8 cellular contexts compared by ENCODE assay signal in genomic region chr6:53347921-53348435, GRCh38. TPM values are rescaled to one million over a fixed set of nuclear protein-coding genes. Genes with fewer than 3 reads are reported as not detected.
DNase-seq lines count a peak whose midpoint lies in the region; TF ChIP-seq lines count a peak whose summit lies in the region.

No MANE protein-coding gene starts in this region.

- no peaks in the 10 kb centered on the region for H3K9me3 Mint-ChIP-seq in CD8-positive, alpha-beta memory T cell

- H3K79me2 ChIP-seq in parathyroid adenoma = peaks cover 9% of the 10 kb centered on the region

- peak overlapping the region; percentile 88 to 99 (median 98) for H3K27ac Mint-ChIP-seq in CD8-positive, alpha-beta memory T cell

- H3K4me2 ChIP-seq in parathyroid adenoma (ENCODE audit: low read length) = peak overlapping the region; percentile 88

- H3K9ac ChIP-seq in HUES6 (ENCODE audit: low read length) = peak overlapping the region; percentile 82
- H3K9ac ChIP-seq in parathyroid adenoma = peak overlapping the region; percentile 9

- H3K4me3 ChIP-seq in CD8-positive, alpha-beta memory T cell (ENCODE audit: low read length) = peak overlapping the region; percentile 90
- H3K4me3 ChIP-seq in HUES6 (ENCODE audit: low read depth, low read length) (peak overlapping the region; percentile 93), parathyroid adenoma (ENCODE audit: low read depth, low read length) (peak overlapping the region; percentile 81)

- H3K36me3 ChIP-seq in CD8-positive, alpha-beta memory T cell (ENCODE audit: insufficient read depth, low read length) = no peaks in the 10 kb centered on the region
- H3K36me3 ChIP-seq in HUES6 (ENCODE audit: control insufficient read depth, insufficient read depth, low read length) = no peaks in the 10 kb centered on the region
- no peaks in the 10 kb centered on the region for H3K36me3 ChIP-seq in parathyroid adenoma (ENCODE audit: control insufficient read depth, insufficient read depth, low read length)

- no peaks in the 10 kb centered on the region for H3K9me3 ChIP-seq in CD8-positive, alpha-beta memory T cell (ENCODE audit: low read length)
- H3K9me3 ChIP-seq in HUES6 (ENCODE audit: control insufficient read depth, insufficient read depth, low read depth, low read length) (no peaks in the 10 kb centered on the region), parathyroid adenoma (ENCODE audit: control insufficient read depth, low read length) (no peaks in the 10 kb centered on the region)

- H3K27me3 Mint-ChIP-seq in CD8-positive, alpha-beta memory T cell = peaks cover 0 to 7% of the 10 kb centered on the region in 2 donors

- CTCF ChIA-PET in CD8-positive, alpha-beta memory T cell (lab: Charles Lee) = interaction anchor here (0.7 to 4.9 kb wide), 16 partner anchors 8 to 175 kb away, joined by 3 to 36 read pairs (median 5); no protein-coding TSS in a partner anchor

- peak overlapping the region; percentile 96 to 100 (median 98) for H3K4me3 Mint-ChIP-seq in CD8-positive, alpha-beta memory T cell

- peak; percentile 50 to 69 (median 52) for DNase-seq in CD8-positive, alpha-beta memory T cell
- DNase-seq in GM20000 (ENCODE audit: low spot score) = peak; percentile 50
- peak; percentile 88 for DNase-seq in cardiac septum (ENCODE audit: low spot score)
- DNase-seq in cerebellar nuclear complex (lab: John Stamatoyannopoulos, UW) = no peak

- POLR2A ChIA-PET in CD8-positive, alpha-beta memory T cell (lab: Charles Lee) = interaction anchor here (0.9 to 4.7 kb wide), 13 partner anchors 8 to 304 kb away, joined by 3 to 68 read pairs (median 6); no protein-coding TSS in a partner anchor

- TF ChIP-seq CTCF in GM20000 (IDR thresholded peaks at IDR 0.05; ENCODE audit: extremely low read depth, missing control alignments) = no peak
- TF ChIP-seq CTCF in parathyroid adenoma (IDR thresholded peaks at IDR 0.05) = no peak

- intact Hi-C loops in cardiac septum (cut with DNase I) = loop anchor here (1.0 to 5.0 kb wide), 3 partner anchors 11 to 176 kb away; no protein-coding TSS in a partner anchor

- no peaks in the 10 kb centered on the region for H3K27me3 ChIP-seq in CD8-positive, alpha-beta memory T cell (ENCODE audit: insufficient read depth, low read length, poor library complexity, severe bottlenecking)
- peaks cover 6% of the 10 kb centered on the region; the same call in 1 of the 2 replicates for H3K27me3 ChIP-seq in HUES6 (ENCODE audit: control insufficient read depth, insufficient read depth, low read length)
- H3K27me3 ChIP-seq in parathyroid adenoma (ENCODE audit: control insufficient read depth, insufficient read depth, low read length) = no peaks in the 10 kb centered on the region

- H3K36me3 Mint-ChIP-seq in CD8-positive, alpha-beta memory T cell = peaks cover 0 to 34% (median 5%) of the 10 kb centered on the region in 3 donors

- H2AFZ ChIP-seq in parathyroid adenoma = peak overlapping the region; percentile 89

- peaks cover 47% of the 10 kb centered on the region for H3K4me1 ChIP-seq in CD8-positive, alpha-beta memory T cell (ENCODE audit: insufficient read depth, low read length)
- H3K4me1 ChIP-seq in HUES6 (ENCODE audit: control insufficient read depth, insufficient read depth, low read length) (peaks cover 16% of the 10 kb centered on the region), parathyroid adenoma (no peaks in the 10 kb centered on the region)

- peak; percentile 5; the same call in 1 of the 2 replicates for TF ChIP-seq POLR2A in Raji (IDR thresholded peaks at IDR 0.05; ENCODE audit: insufficient read depth, low read depth, low read length)

- peak overlapping the region; percentile 91 for H3K27ac ChIP-seq in CD8-positive, alpha-beta memory T cell (ENCODE audit: low read depth, low read length)
- H3K27ac ChIP-seq in HUES6 (ENCODE audit: low read depth, low read length) = peak overlapping the region; percentile 78; the same call in 1 of the 2 replicates
- H3K27ac ChIP-seq in adipose tissue (ENCODE audit: low read depth, low read length) = peak overlapping the region; percentile 97
- peak overlapping the region; percentile 85 for H3K27ac ChIP-seq in parathyroid adenoma

- 0 to 1% (median 1%) methylated on average over 42 to 50 of the region's 50 CpGs for WGBS in adipose tissue, 3 donors

- H3K4me1 Mint-ChIP-seq in CD8-positive, alpha-beta memory T cell = peaks cover 47 to 54% (median 52%) of the 10 kb centered on the region in 3 donors

RNA-seq across cellular contexts. Expression of gene ELOVL5, which starts 0.8 kb away (rescaled TPM):
- total RNA-seq in CD8-positive, alpha-beta memory T cell = 100 to 1,000 TPM; 117 to 124 TPM
- 96.9 TPM for polyA plus RNA-seq in CD8-positive, alpha-beta memory T cell
- 100 to 1,000 TPM in 2 of 3 donors, 10 to 100 TPM in 1; 38.8 to 302 (median 104) TPM for polyA plus RNA-seq in adipose tissue
- total RNA-seq in cardiac septum = 37.6 TPM

Comparison
In these comparisons a context has a peak if more than half of its experiments do, and no peak if none do; other contexts are left out.
1. DNase-seq: peak in CD8-positive, alpha-beta memory T cell (5 of 5), GM20000 (single experiment) and cardiac septum (single experiment); none in cerebellar nuclear complex (0 of 2).
2. Peak in every context shown above with its lines, with median percentiles within 50 percentile points of each other: H3K27ac ChIP-seq and H3K4me3 ChIP-seq.